In the genomic region with DNA sequence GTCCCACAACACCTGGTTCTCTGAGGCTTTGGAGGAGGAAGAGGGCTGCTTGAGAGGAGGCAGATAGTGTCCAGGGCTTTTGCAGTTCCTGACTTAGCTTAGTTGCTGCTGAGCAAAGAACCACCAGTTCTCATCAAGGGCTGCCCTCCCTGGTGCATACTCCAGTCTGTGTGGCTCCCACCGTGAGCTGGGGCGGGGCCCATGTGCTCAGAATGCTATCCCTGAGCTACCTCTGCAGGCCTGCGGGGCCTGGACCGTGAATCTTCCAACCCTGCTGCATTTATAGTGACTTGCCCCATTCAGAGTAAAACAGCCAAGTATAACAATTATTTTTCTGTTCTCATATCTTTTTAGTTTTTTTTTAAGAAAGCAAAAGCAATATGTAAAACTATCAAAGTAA, we compare ENCODE assay signal across 1 cellular context.
TF ChIP-seq lines count a peak whose summit lies in the region.

No MANE protein-coding gene starts in this region.

TF ChIP-seq in H1, 55 proteins besides CTCF, POLR2A, EP300 and RAD21:
- no peak for TF ChIP-seq POLR2AphosphoS5 (IDR thresholded peaks at IDR 0.05; ENCODE audit: low read depth, low read length)
- no peak for TF ChIP-seq NANOG (IDR thresholded peaks at IDR 0.05; ENCODE audit: insufficient read depth, low read depth, low read length, poor library complexity, severe bottlenecking)
- TF ChIP-seq, protein P1, sequence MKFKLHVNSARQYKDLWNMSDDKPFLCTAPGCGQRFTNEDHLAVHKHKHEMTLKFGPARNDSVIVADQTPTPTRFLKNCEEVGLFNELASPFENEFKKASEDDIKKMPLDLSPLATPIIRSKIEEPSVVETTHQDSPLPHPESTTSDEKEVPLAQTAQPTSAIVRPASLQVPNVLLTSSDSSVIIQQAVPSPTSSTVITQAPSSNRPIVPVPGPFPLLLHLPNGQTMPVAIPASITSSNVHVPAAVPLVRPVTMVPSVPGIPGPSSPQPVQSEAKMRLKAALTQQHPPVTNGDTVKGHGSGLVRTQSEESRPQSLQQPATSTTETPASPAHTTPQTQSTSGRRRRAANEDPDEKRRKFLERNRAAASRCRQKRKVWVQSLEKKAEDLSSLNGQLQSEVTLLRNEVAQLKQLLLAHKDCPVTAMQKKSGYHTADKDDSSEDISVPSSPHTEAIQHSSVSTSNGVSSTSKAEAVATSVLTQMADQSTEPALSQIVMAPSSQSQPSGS (IDR thresholded peaks at IDR 0.05; ENCODE audit: low read length), result no peak
- no peak for TF ChIP-seq SP4 (IDR thresholded peaks at IDR 0.05; ENCODE audit: low read length)
- TF ChIP-seq EZH2 (IDR thresholded peaks at IDR 0.05; ENCODE audit: low read depth, low read length, severe bottlenecking), result no peak
- no peak for TF ChIP-seq HDAC6 (IDR thresholded peaks at IDR 0.05; ENCODE audit: low read depth, low read length)
- TF ChIP-seq CBX5 (IDR thresholded peaks at IDR 0.05; ENCODE audit: low read depth, low read length), result no peak
TF ChIP-seq in H1: peak in this region for 0.
